In the genomic region with DNA sequence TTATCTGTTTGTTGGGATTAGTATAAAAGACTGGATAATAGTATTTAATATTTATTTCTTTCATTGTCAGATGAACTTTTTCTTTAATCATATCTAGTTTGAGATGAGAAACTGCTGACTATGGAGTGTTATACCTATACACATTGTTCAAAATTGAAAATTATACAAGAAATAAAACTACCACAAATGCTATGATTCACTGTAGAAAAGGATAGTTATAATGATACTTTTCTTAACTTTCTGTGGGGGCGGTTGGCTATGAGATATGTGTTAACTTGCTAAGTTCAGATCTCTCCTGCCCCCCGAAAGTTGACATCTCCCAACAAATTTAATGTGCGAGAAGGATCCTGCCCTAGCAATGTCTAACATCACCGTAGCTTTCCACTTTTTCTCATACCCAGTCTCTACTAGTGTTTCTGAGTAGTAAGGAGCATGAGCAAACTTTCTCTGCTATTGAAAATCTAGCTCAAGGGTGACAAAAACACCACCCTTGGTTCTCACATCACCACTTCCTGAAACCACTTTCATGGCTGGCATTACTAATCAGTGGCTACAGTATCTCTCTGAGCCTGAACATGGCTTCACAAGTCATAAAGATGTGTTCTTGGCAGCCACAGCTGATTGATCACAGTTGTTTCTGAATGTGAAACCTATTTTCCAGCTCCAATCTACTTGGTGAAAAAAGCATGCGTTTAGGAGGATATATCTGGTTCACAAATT, we compare ENCODE assay signal across 1 cellular context.
TF ChIP-seq lines count a peak whose summit lies in the region.

No MANE protein-coding gene starts in this region.

TF ChIP-seq in K562, 482 proteins besides CTCF, POLR2A, EP300 and RAD21:
- no peak for TF ChIP-seq CREBBP (IDR thresholded peaks at IDR 0.05; ENCODE audit: low read depth, low read length)
- peak; percentile 12; the same call in 1 of the 2 replicates for TF ChIP-seq ZNF316 (IDR thresholded peaks at IDR 0.05)
- TF ChIP-seq MCM2 (IDR thresholded peaks at IDR 0.05; ENCODE audit: low read depth): no peak
- TF ChIP-seq, protein P1, sequence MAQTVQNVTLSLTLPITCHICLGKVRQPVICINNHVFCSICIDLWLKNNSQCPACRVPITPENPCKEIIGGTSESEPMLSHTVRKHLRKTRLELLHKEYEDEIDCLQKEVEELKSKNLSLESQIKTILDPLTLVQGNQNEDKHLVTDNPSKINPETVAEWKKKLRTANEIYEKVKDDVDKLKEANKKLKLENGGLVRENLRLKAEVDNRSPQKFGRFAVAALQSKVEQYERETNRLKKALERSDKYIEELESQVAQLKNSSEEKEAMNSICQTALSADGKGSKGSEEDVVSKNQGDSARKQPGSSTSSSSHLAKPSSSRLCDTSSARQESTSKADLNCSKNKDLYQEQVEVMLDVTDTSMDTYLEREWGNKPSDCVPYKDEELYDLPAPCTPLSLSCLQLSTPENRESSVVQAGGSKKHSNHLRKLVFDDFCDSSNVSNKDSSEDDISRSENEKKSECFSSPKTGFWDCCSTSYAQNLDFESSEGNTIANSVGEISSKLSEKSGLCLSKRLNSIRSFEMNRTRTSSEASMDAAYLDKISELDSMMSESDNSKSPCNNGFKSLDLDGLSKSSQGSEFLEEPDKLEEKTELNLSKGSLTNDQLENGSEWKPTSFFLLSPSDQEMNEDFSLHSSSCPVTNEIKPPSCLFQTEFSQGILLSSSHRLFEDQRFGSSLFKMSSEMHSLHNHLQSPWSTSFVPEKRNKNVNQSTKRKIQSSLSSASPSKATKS (CRISPR knock-in tag; IDR thresholded peaks at IDR 0.05): no peak
